Comparison of ENCODE assay signal across 8 cellular contexts in genomic region chr1:210332719-210333398, GRCh38. TPM values are rescaled to one million over a fixed set of nuclear protein-coding genes. Genes with fewer than 3 reads are reported as not detected.
DNase-seq lines count a peak whose midpoint lies in the region; ATAC-seq and TF ChIP-seq lines count a peak whose summit lies in the region.

No MANE protein-coding gene starts in this region.

- DNase-seq in NCI-H2029 (lab: John Stamatoyannopoulos, UW) = peak; percentile 4
- no peak for DNase-seq in NCI-H2029 treated with DMSO at 0.1 percent for 48 hours (lab: John Stamatoyannopoulos, UW)
- peak; percentile 24 for DNase-seq in T-helper 9 cell
- DNase-seq in neural progenitor cell (ENCODE audit: low spot score) = no peak
- no peak for DNase-seq in NCI-H128 (lab: John Stamatoyannopoulos, UW; ENCODE audit: unreplicated experiment)
- DNase-seq in effector CD8-positive, alpha-beta T cell (lab: John Stamatoyannopoulos, UW) = no peak
- no peak for DNase-seq in upper lobe of left lung

- H3K4me3 Mint-ChIP-seq in neural progenitor cell = no peak overlapping the region

- no peaks in the 10 kb centered on the region for H4K20me1 ChIP-seq in neural progenitor cell (ENCODE audit: low read depth)

- peaks cover 3% of the 10 kb centered on the region for H3K36me3 Mint-ChIP-seq in neural progenitor cell

- H3K4me3 ChIP-seq in neural progenitor cell (no peak overlapping the region), upper lobe of left lung (no peak overlapping the region)

- H3K36me3 ChIP-seq in neural progenitor cell (no peaks in the 10 kb centered on the region), upper lobe of left lung (no peaks in the 10 kb centered on the region)

- H3K4me1 ChIP-seq in neural progenitor cell = peaks cover 12% of the 10 kb centered on the region
- peaks cover 6 to 18% (median 14%) of the 10 kb centered on the region in 4 donors for H3K4me1 ChIP-seq in upper lobe of left lung

- H3K4me2 ChIP-seq in neural progenitor cell = no peak overlapping the region

- no peak overlapping the region for H3K9ac ChIP-seq in neural progenitor cell

- no peak for TF ChIP-seq EP300 in upper lobe of left lung (IDR thresholded peaks at IDR 0.05)

- H3K27ac ChIP-seq in neural progenitor cell = no peak overlapping the region
- no peak overlapping the region for H3K27ac ChIP-seq in upper lobe of left lung

- H3K79me2 ChIP-seq in neural progenitor cell (ENCODE audit: low read depth) = no peaks in the 10 kb centered on the region

- peaks cover under 1% of the 10 kb centered on the region for H3K27me3 Mint-ChIP-seq in neural progenitor cell (ENCODE audit: insufficient read depth, low read depth)

- H3K9me3 ChIP-seq in neural progenitor cell (ENCODE audit: low read depth) = no peaks in the 10 kb centered on the region
- H3K9me3 ChIP-seq in upper lobe of left lung = no peaks in the 10 kb centered on the region

- TF ChIP-seq POLR2A in upper lobe of left lung (IDR thresholded peaks at IDR 0.05) = no peak

- no peaks in the 10 kb centered on the region for H3K9me3 Mint-ChIP-seq in neural progenitor cell

- H3K27me3 ChIP-seq in neural progenitor cell = peaks cover 56% of the 10 kb centered on the region
- H3K27me3 ChIP-seq in upper lobe of left lung = no peaks in the 10 kb centered on the region

- peaks cover 20% of the 10 kb centered on the region for H3F3A ChIP-seq in neural progenitor cell (ENCODE audit: low read depth)

- peak; percentile 83 for ATAC-seq in HG03060 (IDR thresholded peaks at IDR 0.05; ENCODE audit: low read depth, unreplicated experiment)
- no peak for ATAC-seq in upper lobe of left lung (ENCODE audit: low FRiP score in 2 of 2)

- H3K27ac Mint-ChIP-seq in neural progenitor cell = peak overlapping the region; percentile 53

- TF ChIP-seq CTCF in neural progenitor cell (IDR thresholded peaks at IDR 0.05) (no peak), upper lobe of left lung (IDR thresholded peaks at IDR 0.05) (no peak)

- WGBS in upper lobe of left lung, 2 donors = 69 to 76% methylated on average over 4 of the region's 4 CpGs

- peaks cover 14% of the 10 kb centered on the region for H3K4me1 Mint-ChIP-seq in neural progenitor cell

- no peak overlapping the region for H2AFZ ChIP-seq in neural progenitor cell (replicated peaks)

RNA-seq across cellular contexts. Expression of gene HHAT, which starts 4.2 kb away (rescaled TPM):
- total RNA-seq in neural progenitor cell (ENCODE audit: low replicate concordance) (10.3 and 15.4 TPM in 2 replicates), upper lobe of left lung (1 to 10 TPM; 4.6 to 8.1 (median 5.7) TPM)

Comparison
In these comparisons a context has a peak if more than half of its experiments do, and no peak if none do; other contexts are left out.
1. DNase-seq: peak in NCI-H2029 (single experiment) and T-helper 9 cell (single experiment); none in NCI-H2029 treated with DMSO at 0.1 percent for 48 hours (single experiment), neural progenitor cell (single experiment), NCI-H128 (single experiment), effector CD8-positive, alpha-beta T cell (single experiment) and upper lobe of left lung (0 of 2).